21 cellular contexts compared by ENCODE assay signal in the genomic region with DNA sequence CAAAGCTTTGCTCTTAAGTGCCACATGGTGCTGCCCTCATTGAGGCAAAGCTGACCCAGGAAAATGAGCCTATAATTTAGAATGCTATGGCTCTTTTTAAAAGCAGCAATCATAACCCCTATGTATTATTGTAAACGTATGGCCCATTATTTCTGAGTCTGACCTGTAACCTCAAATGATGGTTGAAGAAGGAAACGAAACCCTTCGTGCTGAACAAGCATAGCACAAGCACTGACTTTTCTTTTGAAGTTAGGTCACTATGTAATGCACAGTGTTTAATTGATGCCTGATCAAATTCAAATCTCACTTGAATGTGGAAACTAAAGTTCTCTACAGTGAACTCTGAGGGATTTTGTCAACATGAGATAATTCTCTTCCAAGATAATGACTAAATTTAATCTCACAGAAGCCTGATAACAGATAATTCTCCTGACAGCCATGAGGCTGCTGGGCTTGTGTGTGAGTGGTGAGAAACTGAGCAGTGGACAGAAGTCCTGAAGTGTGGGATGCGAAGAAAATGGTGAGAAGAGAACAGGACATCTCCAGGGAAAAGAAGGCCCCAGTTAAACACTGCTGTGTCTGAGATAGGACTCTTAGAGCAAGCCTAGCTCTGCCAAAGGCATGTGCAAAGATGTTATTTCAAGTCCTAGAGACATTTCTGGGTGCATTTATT.
DNase-seq lines count a peak whose midpoint lies in the region; ATAC-seq and TF ChIP-seq lines count a peak whose summit lies in the region.
"Had no signal": no experiment of that assay in that cellular context is flagged by ENCODE, and none has a peak within 500 bp of the region (broad histone marks: within the 10 kb centered on the region; RNA-seq: fewer than 3 reads in every experiment).

No MANE protein-coding gene starts in this region.

- H3K4me3 ChIP-seq in SK-N-SH (ENCODE audit: low read depth in 2 of 2, low read length in 1 of 2) (no peak overlapping the region), OCI-LY7 (ENCODE audit: low read depth, low read length, poor library complexity, severe bottlenecking) (no peak overlapping the region)

- intact Hi-C loops in OCI-LY7 (cut with micrococcal nuclease; ENCODE audit: unreplicated experiment) = no loop called here

- POLR2A ChIA-PET in SK-N-SH (lab: Yijun Ruan, JAX) = no interaction called here
- POLR2A ChIA-PET in OCI-LY7 (lab: Charles Lee) = no interaction called here

- H3K36me3 ChIP-seq in SK-N-SH (replicated peaks in 1 of 2; ENCODE audit: control insufficient read depth in 1 of 2, insufficient read depth in 2 of 2, low read length in 1 of 2) = no peaks in the 10 kb centered on the region
- H3K36me3 ChIP-seq in OCI-LY7 (ENCODE audit: insufficient read depth, low read length) = no peaks in the 10 kb centered on the region
- H3K36me3 ChIP-seq: BE2C had no signal

- H2AFZ ChIP-seq in SK-N-SH (ENCODE audit: low read depth) (no peak overlapping the region), OCI-LY7 (ENCODE audit: low read length) (no peak overlapping the region)

- H3K4me1 Mint-ChIP-seq in T-helper 17 cell (peaks cover 13% of the 10 kb centered on the region), neural crest cell (no peaks in the 10 kb centered on the region)

- no peaks in the 10 kb centered on the region for H3K9me3 Mint-ChIP-seq in neural crest cell

- no peak for TF ChIP-seq RAD21 in SK-N-SH (IDR thresholded peaks at IDR 0.05; ENCODE audit: low read length)

- H3K9ac ChIP-seq in SK-N-SH = no peak overlapping the region

- WGBS in SK-N-SH (ENCODE audit: low lambda C conversion rate) = 82% methylated on average over 4 of the region's 4 CpGs

- H3K27ac Mint-ChIP-seq in T-helper 17 cell (peak overlapping the region; percentile 14), neural crest cell (ENCODE audit: unreplicated experiment) (peak overlapping the region; percentile 96)

- TF ChIP-seq EP300 in SK-N-SH (IDR thresholded peaks at IDR 0.05; ENCODE audit: borderline replicate concordance in 1 of 2, low read depth in 1 of 2, low read length in 1 of 2) = no peak

- H3K9me2 ChIP-seq in SK-N-SH = no peaks in the 10 kb centered on the region
- no peaks in the 10 kb centered on the region for H3K9me2 ChIP-seq in OCI-LY7 (ENCODE audit: insufficient read depth, low read length)

- H3K27ac ChIP-seq in SK-N-SH (ENCODE audit: low read depth in 2 of 2, low read length in 1 of 2) (no peak overlapping the region), OCI-LY7 (ENCODE audit: low read depth, low read length, poor library complexity, severe bottlenecking) (no peak overlapping the region)
- H3K27ac ChIP-seq: 22Rv1 had no signal

- H3K4me3 Mint-ChIP-seq in T-helper 17 cell (no peak overlapping the region), neural crest cell (no peak overlapping the region)

- H3K9me3 ChIP-seq in SK-N-SH = no peaks in the 10 kb centered on the region
- H3K9me3 ChIP-seq in T-helper 17 cell (ENCODE audit: control insufficient read depth, low read length, poor library complexity, severe bottlenecking) = no peaks in the 10 kb centered on the region
- no peaks in the 10 kb centered on the region for H3K9me3 ChIP-seq in OCI-LY7 (ENCODE audit: low read length)
- H3K9me3 ChIP-seq: BE2C had no signal

- H3K27me3 Mint-ChIP-seq in T-helper 17 cell = no peaks in the 10 kb centered on the region
- no peaks in the 10 kb centered on the region for H3K27me3 Mint-ChIP-seq in neural crest cell (ENCODE audit: low read depth)
- H3K27me3 Mint-ChIP-seq: CD4-positive, alpha-beta memory T cell had no signal

- H3F3A ChIP-seq in SK-N-SH (replicated peaks; ENCODE audit: insufficient read depth) = peaks cover 5% of the 10 kb centered on the region

- TF ChIP-seq CTCF in SK-N-SH (IDR thresholded peaks at IDR 0.05) (no peak), neural crest cell (conservative IDR thresholded peaks at IDR 0.05) (no peak), OCI-LY7 (conservative IDR thresholded peaks at IDR 0.05; ENCODE audit: low read length) (no peak)

- no peaks in the 10 kb centered on the region for H4K20me1 ChIP-seq in SK-N-SH (ENCODE audit: insufficient read depth)
- no peaks in the 10 kb centered on the region for H4K20me1 ChIP-seq in OCI-LY7 (ENCODE audit: insufficient read depth, low read length)

- H3K4me2 ChIP-seq in SK-N-SH = no peak overlapping the region
- no peak overlapping the region for H3K4me2 ChIP-seq in OCI-LY7 (ENCODE audit: low read length)

- H3K79me2 ChIP-seq in SK-N-SH (ENCODE audit: insufficient read depth) = no peaks in the 10 kb centered on the region
- H3K79me2 ChIP-seq in OCI-LY7 (ENCODE audit: insufficient read depth, low read depth, low read length) = no peaks in the 10 kb centered on the region

- ATAC-seq in SK-N-SH treated with all-trans-retinoic acid at 6 μM for 48 hours (no peak), T-helper 17 cell (no peak), HG02938 (IDR thresholded peaks at IDR 0.05; ENCODE audit: unreplicated experiment) (no peak)

- peaks cover 0 to 10% of the 10 kb centered on the region in 2 experiments; a peak in 2 of 4 replicates for H3K4me1 ChIP-seq in SK-N-SH (ENCODE audit: control insufficient read depth in 1 of 2, insufficient read depth in 2 of 2, low read depth in 1 of 2, low read length in 1 of 2)
- H3K4me1 ChIP-seq in OCI-LY7 (ENCODE audit: insufficient read depth, low read length, poor library complexity, severe bottlenecking) = peaks cover 22% of the 10 kb centered on the region
- H3K4me1 ChIP-seq: BE2C had no signal

- no peaks in the 10 kb centered on the region for H3K36me3 Mint-ChIP-seq in T-helper 17 cell (ENCODE audit: low read depth)
- H3K36me3 Mint-ChIP-seq in neural crest cell (ENCODE audit: low read depth) = no peaks in the 10 kb centered on the region
- H3K36me3 Mint-ChIP-seq: CD4-positive, alpha-beta memory T cell had no signal

- CTCF ChIA-PET in SK-N-SH (lab: Yijun Ruan, JAX) = no interaction called here
- CTCF ChIA-PET in OCI-LY7 (lab: Charles Lee; ENCODE audit: unreplicated experiment) = no interaction called here

- BruUV-seq in OCI-LY7 (replicated peaks; lab: Mats Ljungman, UMichigan) = no TSS peak

- no peak for DNase-seq in SK-N-SH
- DNase-seq in NCI-H69 (lab: John Stamatoyannopoulos, UW) = peak; percentile 33
- DNase-seq in T-helper 17 cell = no peak
- DNase-seq in neural crest cell (ENCODE audit: low read depth, low spot score) = no peak
- no peak for DNase-seq in OCI-LY7 (ENCODE audit: low spot score)
- no peak for DNase-seq in DMS153 treated with DMSO at 0.1 percent for 48 hours (lab: John Stamatoyannopoulos, UW; ENCODE audit: unreplicated experiment)
- DNase-seq: BE2C; Calu3; CD4-positive, alpha-beta memory T cell; DMS79; HCEC 1CT; IMR-90; Kasumi-1; NCI-H1105; NCI-H1694; NCI-H2107; NCI-H345; NCI-H748 treated with DMSO at 0.1 percent for 48 hours had no signal

- H3K27me3 ChIP-seq in SK-N-SH (ENCODE audit: insufficient read depth) = no peaks in the 10 kb centered on the region
- H3K27me3 ChIP-seq: BE2C had no signal

TF ChIP-seq in SK-N-SH, 30 proteins besides CTCF, POLR2A, EP300 and RAD21:
- no peak for TF ChIP-seq MEF2A (IDR thresholded peaks at IDR 0.05; ENCODE audit: borderline replicate concordance, low read depth)
- peak; percentile 7; the same call in 1 of the 2 replicates for TF ChIP-seq GATA2 (CRISPR knock-in tag; IDR thresholded peaks at IDR 0.05)

TF ChIP-seq in SK-N-SH treated with all-trans-retinoic acid at 6 μM for 48 hours, 23 proteins besides CTCF, POLR2A, EP300 and RAD21:
- no peak for TF ChIP-seq ZNF70 (CRISPR knock-in tag; IDR thresholded peaks at IDR 0.05)
- TF ChIP-seq SNAI2 (CRISPR knock-in tag; IDR thresholded peaks at IDR 0.05) = no peak
- TF ChIP-seq ZNF565 (CRISPR knock-in tag; conservative IDR thresholded peaks at IDR 0.05; ENCODE audit: low read depth) = no peak
- no peak for TF ChIP-seq OSR1 (CRISPR knock-in tag; IDR thresholded peaks at IDR 0.05)
- no peak for TF ChIP-seq ISL1 (CRISPR knock-in tag; IDR thresholded peaks at IDR 0.05)
- TF ChIP-seq ZFP3 (CRISPR knock-in tag; IDR thresholded peaks at IDR 0.05) = no peak
- TF ChIP-seq, protein P1, sequence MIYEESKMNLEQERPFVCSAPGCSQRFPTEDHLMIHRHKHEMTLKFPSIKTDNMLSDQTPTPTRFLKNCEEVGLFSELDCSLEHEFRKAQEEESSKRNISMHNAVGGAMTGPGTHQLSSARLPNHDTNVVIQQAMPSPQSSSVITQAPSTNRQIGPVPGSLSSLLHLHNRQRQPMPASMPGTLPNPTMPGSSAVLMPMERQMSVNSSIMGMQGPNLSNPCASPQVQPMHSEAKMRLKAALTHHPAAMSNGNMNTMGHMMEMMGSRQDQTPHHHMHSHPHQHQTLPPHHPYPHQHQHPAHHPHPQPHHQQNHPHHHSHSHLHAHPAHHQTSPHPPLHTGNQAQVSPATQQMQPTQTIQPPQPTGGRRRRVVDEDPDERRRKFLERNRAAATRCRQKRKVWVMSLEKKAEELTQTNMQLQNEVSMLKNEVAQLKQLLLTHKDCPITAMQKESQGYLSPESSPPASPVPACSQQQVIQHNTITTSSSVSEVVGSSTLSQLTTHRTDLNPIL (CRISPR knock-in tag; IDR thresholded peaks at IDR 0.05; ENCODE audit: low read depth) = no peak
- TF ChIP-seq ESRRG (CRISPR knock-in tag; IDR thresholded peaks at IDR 0.05) = no peak
- TF ChIP-seq, protein P2, sequence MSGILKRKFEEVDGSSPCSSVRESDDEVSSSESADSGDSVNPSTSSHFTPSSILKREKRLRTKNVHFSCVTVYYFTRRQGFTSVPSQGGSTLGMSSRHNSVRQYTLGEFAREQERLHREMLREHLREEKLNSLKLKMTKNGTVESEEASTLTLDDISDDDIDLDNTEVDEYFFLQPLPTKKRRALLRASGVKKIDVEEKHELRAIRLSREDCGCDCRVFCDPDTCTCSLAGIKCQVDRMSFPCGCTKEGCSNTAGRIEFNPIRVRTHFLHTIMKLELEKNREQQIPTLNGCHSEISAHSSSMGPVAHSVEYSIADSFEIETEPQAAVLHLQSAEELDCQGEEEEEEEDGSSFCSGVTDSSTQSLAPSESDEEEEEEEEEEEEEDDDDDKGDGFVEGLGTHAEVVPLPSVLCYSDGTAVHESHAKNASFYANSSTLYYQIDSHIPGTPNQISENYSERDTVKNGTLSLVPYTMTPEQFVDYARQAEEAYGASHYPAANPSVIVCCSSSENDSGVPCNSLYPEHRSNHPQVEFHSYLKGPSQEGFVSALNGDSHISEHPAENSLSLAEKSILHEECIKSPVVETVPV (CRISPR knock-in tag; IDR thresholded peaks at IDR 0.05) = no peak
- TF ChIP-seq RARB (CRISPR knock-in tag; IDR thresholded peaks at IDR 0.05) = no peak
